Comparison of ENCODE assay signal across 16 cellular contexts in genomic region chr2:209298601-209299000, GRCh38.
DNase-seq lines count a peak whose midpoint lies in the region; ATAC-seq and TF ChIP-seq lines count a peak whose summit lies in the region.
"Had no signal": no experiment of that assay in that cellular context is flagged by ENCODE, and none has a peak within 500 bp of the region (broad histone marks: within the 10 kb centered on the region; RNA-seq: fewer than 3 reads in every experiment).

No MANE protein-coding gene starts in this region.

- peaks cover 46 to 72% of the 10 kb centered on the region in 2 experiments for H3K4me1 Mint-ChIP-seq in H9
- peaks cover 61% of the 10 kb centered on the region for H3K4me1 Mint-ChIP-seq in WTC11
- H3K4me1 Mint-ChIP-seq in T-helper 2 cell treated with Interferon-gamma antibody and Interleukin-4, amounts not matched to agents 5 μg/mL and 100 μg/mL, for 36 hours (ENCODE audit: low read depth): no peaks in the 10 kb centered on the region

- H3K18ac ChIP-seq in H9 (ENCODE audit: insufficient read length, low read depth, low read length) (no peak overlapping the region), mesendoderm (ENCODE audit: low read length) (peak overlapping the region; percentile 97)

- H3K4me3 Mint-ChIP-seq in H9: peak overlapping the region; percentile 99 to 100
- H3K4me3 Mint-ChIP-seq in WTC11: peak overlapping the region; percentile 99
- H3K4me3 Mint-ChIP-seq in T-helper 2 cell treated with Interferon-gamma antibody and Interleukin-4, amounts not matched to agents 5 μg/mL and 100 μg/mL, for 36 hours: no peak overlapping the region
- H3K4me3 Mint-ChIP-seq: CD4-positive, alpha-beta T cell had no signal

- H3K4ac ChIP-seq in H9 (ENCODE audit: low read depth, low read length) (no peak overlapping the region), mesendoderm (ENCODE audit: low read depth, low read length) (no peak overlapping the region)

- H3K27me3 Mint-ChIP-seq in H9 (ENCODE audit: low read depth) (peaks cover 2% of the 10 kb centered on the region; the same call in 1 of the 2 replicates), WTC11 (ENCODE audit: low read depth) (peaks cover 2% of the 10 kb centered on the region; the same call in 1 of the 2 replicates)
- no peaks in the 10 kb centered on the region for H3K27me3 Mint-ChIP-seq in T-helper 2 cell treated with Interferon-gamma antibody and Interleukin-4, amounts not matched to agents 5 μg/mL and 100 μg/mL, for 36 hours (ENCODE audit: low read depth)
- H3K27me3 Mint-ChIP-seq: CD4-positive, alpha-beta T cell had no signal

- H3K27ac ChIP-seq in H9 (ENCODE audit: insufficient read length, low read depth, low read length) (peak overlapping the region; percentile 18), iPS DF 6.9 (ENCODE audit: low read length) (peak overlapping the region; percentile 87), mesendoderm (ENCODE audit: low read depth, low read length) (peak overlapping the region; percentile 54)
- H3K27ac ChIP-seq: GM23248, HL-60 had no signal

- H3K4me1 ChIP-seq in H9 (ENCODE audit: insufficient read depth, low read length): no peaks in the 10 kb centered on the region; the same call in 1 of the 2 replicates
- no peaks in the 10 kb centered on the region; the same call in 1 of the 2 replicates for H3K4me1 ChIP-seq in iPS DF 6.9 (ENCODE audit: control insufficient read depth, insufficient read depth, low read length)
- H3K4me1 ChIP-seq in mesendoderm (ENCODE audit: control insufficient read depth, low read depth, low read length): no peaks in the 10 kb centered on the region
- H3K4me1 ChIP-seq: BE2C, Caco-2 had no signal

- H3K27me3 ChIP-seq in H9 (ENCODE audit: insufficient read depth, low read length) (no peaks in the 10 kb centered on the region), iPS DF 6.9 (ENCODE audit: control insufficient read depth, insufficient read depth, low read length) (no peaks in the 10 kb centered on the region), mesendoderm (ENCODE audit: insufficient read depth, low read length, poor library complexity) (no peaks in the 10 kb centered on the region)
- H3K27me3 ChIP-seq: BE2C had no signal

- peak; percentile 78 for ATAC-seq in WTC11

- POLR2A ChIA-PET in WTC11 (lab: Charles Lee): no interaction called here

- H2BK15ac ChIP-seq in H9 (ENCODE audit: low read depth, low read length) (no peak overlapping the region), mesendoderm (replicated peaks; ENCODE audit: low read depth) (no peak overlapping the region)

- H4K5ac ChIP-seq in H9 (ENCODE audit: insufficient read length, low read depth, low read length) (no peak overlapping the region), mesendoderm (ENCODE audit: low read length) (no peak overlapping the region)

- no CpG with 5 or more reads among the region's 2 CpGs for WGBS in H9 (ENCODE audit: extremely low coverage, insufficient read length, low lambda C conversion rate)
- no CpG with 5 or more reads among the region's 2 CpGs for WGBS in iPS DF 6.9 (ENCODE audit: insufficient coverage, insufficient read length)
- WGBS in mesendoderm (ENCODE audit: extremely low coverage, insufficient coverage, low lambda C conversion rate): no CpG with 5 or more reads among the region's 2 CpGs

- TF ChIP-seq CTCF in H9 (conservative IDR thresholded peaks at IDR 0.05) (no peak), WTC11 (IDR thresholded peaks at IDR 0.05) (no peak)

- CTCF ChIA-PET in WTC11 (lab: Charles Lee): interaction anchor here (1.1 kb wide), 1 partner anchor 891 kb away, joined by 3 read pairs; no protein-coding TSS in a partner anchor

- peaks cover 0 to 21% of the 10 kb centered on the region in 2 experiments; a peak in 4 of 5 replicates for H3K9me3 Mint-ChIP-seq in H9
- 0 out of 2 replicates have a peak, but pooled peaks cover 5% of the 10 kb centered on the region for H3K9me3 Mint-ChIP-seq in WTC11
- H3K9me3 Mint-ChIP-seq in T-helper 2 cell treated with Interferon-gamma antibody and Interleukin-4, amounts not matched to agents 5 μg/mL and 100 μg/mL, for 36 hours: no peaks in the 10 kb centered on the region
- H3K9me3 Mint-ChIP-seq: CD4-positive, alpha-beta T cell had no signal

- H3K56ac ChIP-seq in H9 (ENCODE audit: insufficient read length, low read depth, low read length) (no peak overlapping the region), mesendoderm (ENCODE audit: low read length) (peak overlapping the region; percentile 29)

- no peak overlapping the region for H2BK20ac ChIP-seq in H9 (ENCODE audit: low read depth, low read length, poor library complexity, severe bottlenecking)

- H2BK5ac ChIP-seq in H9 (ENCODE audit: insufficient read length, low read length) (no peak overlapping the region), mesendoderm (ENCODE audit: low read length) (peak overlapping the region; percentile 2)

- H3K79me2 ChIP-seq in H9 (ENCODE audit: insufficient read depth, low read length): peaks cover 8% of the 10 kb centered on the region; the same call in 1 of the 2 replicates
- no peaks in the 10 kb centered on the region for H3K79me2 ChIP-seq in mesendoderm (ENCODE audit: control insufficient read depth, insufficient read depth, low read length)

- no peaks in the 10 kb centered on the region for H4K20me1 ChIP-seq in H9 (ENCODE audit: control insufficient read depth, insufficient read depth, insufficient read length)

- H3K4me2 ChIP-seq in H9 (ENCODE audit: insufficient read depth, insufficient read length, low read length): peak overlapping the region; percentile 11
- H3K4me2 ChIP-seq in mesendoderm (ENCODE audit: low read length): no peak overlapping the region

- H3K9ac ChIP-seq in H9 (ENCODE audit: extremely low read depth, insufficient read length, low read length) (no peak overlapping the region), mesendoderm (ENCODE audit: low read length) (no peak overlapping the region)
- H3K9ac ChIP-seq: GM23248 had no signal

- H2BK12ac ChIP-seq in H9 (ENCODE audit: insufficient read length, low read depth, low read length): no peak overlapping the region

- no peak overlapping the region for H3K14ac ChIP-seq in H9 (ENCODE audit: insufficient read depth, low read length)

- H3K4me3 ChIP-seq in iPS DF 6.9 (ENCODE audit: low read length) (no peak overlapping the region), mesendoderm (ENCODE audit: low read length) (no peak overlapping the region)
- H3K4me3 ChIP-seq: GM23248 had no signal

- H2BK120ac ChIP-seq in H9 (ENCODE audit: low read depth, low read length, poor library complexity, severe bottlenecking) (no peak overlapping the region), mesendoderm (ENCODE audit: low read depth, low read length) (peak overlapping the region; percentile 24)

- H3K23me2 ChIP-seq in H9 (ENCODE audit: insufficient read length, low read depth, low read length, poor library complexity, severe bottlenecking): no peaks in the 10 kb centered on the region

- H4K91ac ChIP-seq in H9 (ENCODE audit: insufficient read length, low read depth, low read length): no peak overlapping the region

- no peak overlapping the region for H4K8ac ChIP-seq in H9 (replicated peaks; ENCODE audit: insufficient read length, low read depth, low read length)
- H4K8ac ChIP-seq in mesendoderm (ENCODE audit: low read depth, low read length): no peak overlapping the region

- peak overlapping the region; percentile 97 to 99 (median 98) for H3K27ac Mint-ChIP-seq in H9
- H3K27ac Mint-ChIP-seq in WTC11: peak overlapping the region; percentile 98
- no peak overlapping the region for H3K27ac Mint-ChIP-seq in T-helper 2 cell treated with Interferon-gamma antibody and Interleukin-4, amounts not matched to agents 5 μg/mL and 100 μg/mL, for 36 hours
- H3K27ac Mint-ChIP-seq: CD4-positive, alpha-beta T cell had no signal

- H3K36me3 Mint-ChIP-seq in H9 (ENCODE audit: insufficient read depth in 1 of 3, low read depth in 3 of 3) (peaks cover 32 to 40% (median 40%) of the 10 kb centered on the region in 3 experiments), WTC11 (peaks cover 40% of the 10 kb centered on the region)
- no peaks in the 10 kb centered on the region for H3K36me3 Mint-ChIP-seq in T-helper 2 cell treated with Interferon-gamma antibody and Interleukin-4, amounts not matched to agents 5 μg/mL and 100 μg/mL, for 36 hours (ENCODE audit: low read depth)

- DNase-seq in H9: no peak
- DNase-seq in WTC11 (ENCODE audit: low spot score): no peak
- DNase-seq in iPS DF 6.9 (ENCODE audit: low read depth, low spot score): no peak
- peak; percentile 31 for DNase-seq in mesendoderm
- DNase-seq in NOMO-1 treated with dmso at 0.1 percent for 144 hours (lab: John Stamatoyannopoulos, UW; ENCODE audit: unreplicated experiment): no peak
- no peak for DNase-seq in T-helper 2 cell treated with Interferon-gamma antibody and Interleukin-4, amounts not matched to agents 5 μg/mL and 100 μg/mL, for 36 hours (ENCODE audit: low spot score)
- no peak for DNase-seq in stimulated activated CD4-positive, alpha-beta T cell treated with anti-CD3 and anti-CD28 coated beads, Interleukin-2, amount 100 ng/mL, for 48 hours
- DNase-seq: BE2C; C1 segment of cervical spinal cord; Caco-2; CD4-positive, alpha-beta T cell; GDM1; GM23248; H7; KG1 had no signal

- H3K79me1 ChIP-seq in H9 (ENCODE audit: insufficient read depth, low read depth, low read length, poor library complexity, severe bottlenecking): no peaks in the 10 kb centered on the region
- H3K79me1 ChIP-seq in mesendoderm (ENCODE audit: low read length): no peaks in the 10 kb centered on the region

- no peak overlapping the region for H2AK5ac ChIP-seq in H9 (ENCODE audit: insufficient read length, low read length)
- H2AK5ac ChIP-seq in mesendoderm (ENCODE audit: low read length): no peak overlapping the region

- H3K9me3 ChIP-seq in H9 (ENCODE audit: control insufficient read depth, low read depth, low read length) (no peaks in the 10 kb centered on the region), iPS DF 6.9 (ENCODE audit: control insufficient read depth, insufficient read depth, low read length) (no peaks in the 10 kb centered on the region)
- H3K9me3 ChIP-seq: BE2C, Caco-2 had no signal

- no peak overlapping the region for H3K23ac ChIP-seq in H9 (ENCODE audit: insufficient read length, low read depth, low read length)
- H3K23ac ChIP-seq in mesendoderm (ENCODE audit: low read length): no peak overlapping the region

- H3T11ph ChIP-seq in H9 (ENCODE audit: low read length): no peak overlapping the region

- H2AFZ ChIP-seq in H9 (ENCODE audit: low read length): no peak overlapping the region
- H2AFZ ChIP-seq: GM23248 had no signal

- peaks cover 3% of the 10 kb centered on the region; the same call in 1 of the 2 replicates for H3K36me3 ChIP-seq in iPS DF 6.9 (ENCODE audit: control insufficient read depth, insufficient read depth, low read length)
- no peaks in the 10 kb centered on the region for H3K36me3 ChIP-seq in mesendoderm (ENCODE audit: control insufficient read depth, insufficient read depth, low read length)
- H3K36me3 ChIP-seq: BE2C had no signal

TF ChIP-seq in WTC11, 78 proteins besides CTCF, POLR2A, EP300 and RAD21 (continues in another document):
- no peak for TF ChIP-seq TP53 (CRISPR knock-in tag; IDR thresholded peaks at IDR 0.05)
- no peak for TF ChIP-seq ESRRA (CRISPR knock-in tag; IDR thresholded peaks at IDR 0.05; ENCODE audit: borderline replicate concordance)
- TF ChIP-seq FOXP1 (CRISPR knock-in tag; IDR thresholded peaks at IDR 0.05; ENCODE audit: borderline replicate concordance): no peak
- no peak for TF ChIP-seq NR1H2 (CRISPR knock-in tag; IDR thresholded peaks at IDR 0.05)
- no peak for TF ChIP-seq ZNF138 (CRISPR knock-in tag; conservative IDR thresholded peaks at IDR 0.05)
- TF ChIP-seq GABPB1 (CRISPR knock-in tag; IDR thresholded peaks at IDR 0.05): no peak

Comparison
In these comparisons a context has a peak if more than half of its experiments do, and no peak if none do; other contexts are left out.
1. H3K27ac ChIP-seq: peak in every context shown above with its lines; median percentile 87 in iPS DF 6.9; 54 in mesendoderm; 18 in H9.